ENCODE assay signal across 1 cellular context in the genomic region with DNA sequence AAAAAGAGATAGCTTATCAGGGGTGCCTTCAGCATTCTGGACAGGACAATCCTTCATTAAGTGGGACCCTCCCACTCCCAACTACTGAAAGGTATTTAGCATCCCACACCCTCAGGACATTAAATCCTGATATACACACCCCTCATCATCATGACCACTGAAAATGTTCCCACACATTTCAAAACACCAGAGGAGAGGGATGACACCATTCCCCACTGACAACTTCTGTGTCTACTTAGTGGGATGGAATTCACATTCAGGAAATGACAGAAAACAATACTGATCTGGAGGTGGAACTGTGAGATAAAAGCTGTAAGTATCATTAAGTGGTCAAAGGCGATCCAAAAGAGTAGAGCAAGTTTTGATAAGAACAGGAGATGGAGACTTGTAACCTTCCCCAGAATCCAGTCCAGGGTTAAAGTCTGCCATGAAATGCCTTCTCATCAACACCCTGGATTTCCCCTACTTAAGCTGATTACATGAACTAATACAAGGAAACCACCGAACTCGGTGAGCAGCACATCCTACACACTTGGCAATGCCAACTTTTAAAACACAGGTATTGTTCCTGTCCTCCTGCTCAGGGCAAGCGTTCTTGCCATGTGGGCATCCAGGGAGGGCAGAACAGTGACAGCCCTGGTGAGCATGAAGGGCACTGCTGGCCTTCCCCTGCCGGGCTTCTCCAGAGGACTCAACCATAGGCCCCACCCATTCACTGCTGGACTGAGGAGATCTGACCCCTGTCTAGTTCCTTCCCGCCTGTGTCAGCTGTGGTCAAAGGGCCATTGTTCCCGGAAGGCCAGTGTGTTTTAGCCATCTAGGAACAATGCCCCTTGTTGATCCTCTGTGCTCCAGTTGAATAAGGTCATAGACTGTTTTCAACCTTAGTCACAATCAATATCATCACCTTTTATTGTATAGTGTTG.
TF ChIP-seq lines count a peak whose summit lies in the region.

No MANE protein-coding gene starts in this region.

TF ChIP-seq in GM12878, 131 proteins besides CTCF, POLR2A, EP300 and RAD21 (continued from another document and continues in another):
- TF ChIP-seq, protein P1, sequence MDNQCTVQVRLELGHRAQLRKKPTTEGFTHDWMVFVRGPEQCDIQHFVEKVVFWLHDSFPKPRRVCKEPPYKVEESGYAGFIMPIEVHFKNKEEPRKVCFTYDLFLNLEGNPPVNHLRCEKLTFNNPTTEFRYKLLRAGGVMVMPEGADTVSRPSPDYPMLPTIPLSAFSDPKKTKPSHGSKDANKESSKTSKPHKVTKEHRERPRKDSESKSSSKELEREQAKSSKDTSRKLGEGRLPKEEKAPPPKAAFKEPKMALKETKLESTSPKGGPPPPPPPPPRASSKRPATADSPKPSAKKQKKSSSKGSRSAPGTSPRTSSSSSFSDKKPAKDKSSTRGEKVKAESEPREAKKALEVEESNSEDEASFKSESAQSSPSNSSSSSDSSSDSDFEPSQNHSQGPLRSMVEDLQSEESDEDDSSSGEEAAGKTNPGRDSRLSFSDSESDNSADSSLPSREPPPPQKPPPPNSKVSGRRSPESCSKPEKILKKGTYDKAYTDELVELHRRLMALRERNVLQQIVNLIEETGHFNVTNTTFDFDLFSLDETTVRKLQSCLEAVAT (IDR thresholded peaks at IDR 0.05), result no peak
- TF ChIP-seq TCF12 (IDR thresholded peaks at IDR 0.05; ENCODE audit: low read depth, low read length) (no peak), GATAD2B (conservative IDR thresholded peaks at IDR 0.05; ENCODE audit: low read depth) (peak; percentile 83), TAF1 (IDR thresholded peaks at IDR 0.05; ENCODE audit: borderline replicate concordance, low read depth, low read length) (no peak), KDM1A (IDR thresholded peaks at IDR 0.05; ENCODE audit: borderline replicate concordance) (no peak), SPI1 (IDR thresholded peaks at IDR 0.05; ENCODE audit: borderline replicate concordance, insufficient read depth, low read depth, low read length) (no peak), PML (IDR thresholded peaks at IDR 0.05; ENCODE audit: low read length) (no peak), ATF3 (IDR thresholded peaks at IDR 0.05; ENCODE audit: borderline replicate concordance, extremely low read depth, low read depth, low read length) (no peak), E4F1 (IDR thresholded peaks at IDR 0.05; ENCODE audit: borderline replicate concordance, partially characterized antibody) (no peak), RCOR1 (conservative IDR thresholded peaks at IDR 0.05; ENCODE audit: low read depth, low read length) (no peak), SREBF1 (IDR thresholded peaks at IDR 0.05; ENCODE audit: low read length) (no peak), RAD51 (IDR thresholded peaks at IDR 0.05) (no peak), MEF2B (IDR thresholded peaks at IDR 0.05; ENCODE audit: partially characterized antibody, poor library complexity, severe bottlenecking) (no peak), ATF7 (IDR thresholded peaks at IDR 0.05; ENCODE audit: low read depth) (peak; percentile 56), NFIC (IDR thresholded peaks at IDR 0.05; ENCODE audit: low read depth, low read length) (no peak), MYB (IDR thresholded peaks at IDR 0.05; ENCODE audit: borderline replicate concordance, low read depth, low read length) (no peak), MXI1 (IDR thresholded peaks at IDR 0.05; ENCODE audit: low read depth, low read length) (no peak), SP1 (IDR thresholded peaks at IDR 0.05; ENCODE audit: low read depth, low read length) (no peak), BACH1 (IDR thresholded peaks at IDR 0.05; ENCODE audit: borderline replicate concordance) (no peak), BCL3 (IDR thresholded peaks at IDR 0.05; ENCODE audit: borderline replicate concordance, insufficient read depth, low read depth, low read length, poor library complexity, severe bottlenecking) (no peak), IRF4 (IDR thresholded peaks at IDR 0.05; ENCODE audit: low read depth, low read length) (no peak), HSF1 (IDR thresholded peaks at IDR 0.05; ENCODE audit: low read depth, low read length) (no peak)
- TF ChIP-seq, protein P2, sequence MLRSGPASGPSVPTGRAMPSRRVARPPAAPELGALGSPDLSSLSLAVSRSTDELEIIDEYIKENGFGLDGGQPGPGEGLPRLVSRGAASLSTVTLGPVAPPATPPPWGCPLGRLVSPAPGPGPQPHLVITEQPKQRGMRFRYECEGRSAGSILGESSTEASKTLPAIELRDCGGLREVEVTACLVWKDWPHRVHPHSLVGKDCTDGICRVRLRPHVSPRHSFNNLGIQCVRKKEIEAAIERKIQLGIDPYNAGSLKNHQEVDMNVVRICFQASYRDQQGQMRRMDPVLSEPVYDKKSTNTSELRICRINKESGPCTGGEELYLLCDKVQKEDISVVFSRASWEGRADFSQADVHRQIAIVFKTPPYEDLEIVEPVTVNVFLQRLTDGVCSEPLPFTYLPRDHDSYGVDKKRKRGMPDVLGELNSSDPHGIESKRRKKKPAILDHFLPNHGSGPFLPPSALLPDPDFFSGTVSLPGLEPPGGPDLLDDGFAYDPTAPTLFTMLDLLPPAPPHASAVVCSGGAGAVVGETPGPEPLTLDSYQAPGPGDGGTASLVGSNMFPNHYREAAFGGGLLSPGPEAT (IDR thresholded peaks at IDR 0.05; ENCODE audit: low read depth), result peak; percentile 90
- TF ChIP-seq, protein P3, sequence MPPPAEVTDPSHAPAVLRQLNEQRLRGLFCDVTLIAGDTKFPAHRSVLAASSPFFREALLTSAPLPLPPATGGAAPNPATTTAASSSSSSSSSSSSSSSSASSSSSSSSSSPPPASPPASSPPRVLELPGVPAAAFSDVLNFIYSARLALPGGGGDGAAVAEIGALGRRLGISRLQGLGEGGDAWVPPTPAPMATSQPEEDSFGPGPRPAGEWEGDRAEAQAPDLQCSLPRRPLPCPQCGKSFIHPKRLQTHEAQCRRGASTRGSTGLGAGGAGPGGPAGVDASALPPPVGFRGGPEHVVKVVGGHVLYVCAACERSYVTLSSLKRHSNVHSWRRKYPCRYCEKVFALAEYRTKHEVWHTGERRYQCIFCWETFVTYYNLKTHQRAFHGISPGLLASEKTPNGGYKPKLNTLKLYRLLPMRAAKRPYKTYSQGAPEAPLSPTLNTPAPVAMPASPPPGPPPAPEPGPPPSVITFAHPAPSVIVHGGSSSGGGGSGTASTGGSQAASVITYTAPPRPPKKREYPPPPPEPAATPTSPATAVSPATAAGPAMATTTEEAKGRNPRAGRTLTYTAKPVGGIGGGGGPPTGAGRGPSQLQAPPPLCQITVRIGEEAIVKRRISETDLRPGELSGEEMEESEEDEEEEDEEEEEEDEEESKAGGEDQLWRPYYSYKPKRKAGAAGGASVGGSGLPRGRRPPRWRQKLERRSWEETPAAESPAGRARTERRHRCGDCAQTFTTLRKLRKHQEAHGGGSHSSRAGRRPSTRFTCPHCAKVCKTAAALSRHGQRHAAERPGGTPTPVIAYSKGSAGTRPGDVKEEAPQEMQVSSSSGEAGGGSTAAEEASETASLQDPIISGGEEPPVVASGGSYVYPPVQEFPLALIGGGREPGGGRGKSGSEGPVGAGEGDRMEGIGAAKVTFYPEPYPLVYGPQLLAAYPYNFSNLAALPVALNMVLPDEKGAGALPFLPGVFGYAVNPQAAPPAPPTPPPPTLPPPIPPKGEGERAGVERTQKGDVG (CRISPR knock-in tag; IDR thresholded peaks at IDR 0.05), result no peak
- TF ChIP-seq, protein P4, sequence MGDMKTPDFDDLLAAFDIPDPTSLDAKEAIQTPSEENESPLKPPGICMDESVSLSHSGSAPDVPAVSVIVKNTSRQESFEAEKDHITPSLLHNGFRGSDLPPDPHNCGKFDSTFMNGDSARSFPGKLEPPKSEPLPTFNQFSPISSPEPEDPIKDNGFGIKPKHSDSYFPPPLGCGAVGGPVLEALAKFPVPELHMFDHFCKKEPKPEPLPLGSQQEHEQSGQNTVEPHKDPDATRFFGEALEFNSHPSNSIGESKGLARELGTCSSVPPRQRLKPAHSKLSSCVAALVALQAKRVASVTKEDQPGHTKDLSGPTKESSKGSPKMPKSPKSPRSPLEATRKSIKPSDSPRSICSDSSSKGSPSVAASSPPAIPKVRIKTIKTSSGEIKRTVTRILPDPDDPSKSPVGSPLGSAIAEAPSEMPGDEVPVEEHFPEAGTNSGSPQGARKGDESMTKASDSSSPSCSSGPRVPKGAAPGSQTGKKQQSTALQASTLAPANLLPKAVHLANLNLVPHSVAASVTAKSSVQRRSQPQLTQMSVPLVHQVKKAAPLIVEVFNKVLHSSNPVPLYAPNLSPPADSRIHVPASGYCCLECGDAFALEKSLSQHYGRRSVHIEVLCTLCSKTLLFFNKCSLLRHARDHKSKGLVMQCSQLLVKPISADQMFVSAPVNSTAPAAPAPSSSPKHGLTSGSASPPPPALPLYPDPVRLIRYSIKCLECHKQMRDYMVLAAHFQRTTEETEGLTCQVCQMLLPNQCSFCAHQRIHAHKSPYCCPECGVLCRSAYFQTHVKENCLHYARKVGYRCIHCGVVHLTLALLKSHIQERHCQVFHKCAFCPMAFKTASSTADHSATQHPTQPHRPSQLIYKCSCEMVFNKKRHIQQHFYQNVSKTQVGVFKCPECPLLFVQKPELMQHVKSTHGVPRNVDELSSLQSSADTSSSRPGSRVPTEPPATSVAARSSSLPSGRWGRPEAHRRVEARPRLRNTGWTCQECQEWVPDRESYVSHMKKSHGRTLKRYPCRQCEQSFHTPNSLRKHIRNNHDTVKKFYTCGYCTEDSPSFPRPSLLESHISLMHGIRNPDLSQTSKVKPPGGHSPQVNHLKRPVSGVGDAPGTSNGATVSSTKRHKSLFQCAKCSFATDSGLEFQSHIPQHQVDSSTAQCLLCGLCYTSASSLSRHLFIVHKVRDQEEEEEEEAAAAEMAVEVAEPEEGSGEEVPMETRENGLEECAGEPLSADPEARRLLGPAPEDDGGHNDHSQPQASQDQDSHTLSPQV (IDR thresholded peaks at IDR 0.05), result no peak
- TF ChIP-seq, protein P5, sequence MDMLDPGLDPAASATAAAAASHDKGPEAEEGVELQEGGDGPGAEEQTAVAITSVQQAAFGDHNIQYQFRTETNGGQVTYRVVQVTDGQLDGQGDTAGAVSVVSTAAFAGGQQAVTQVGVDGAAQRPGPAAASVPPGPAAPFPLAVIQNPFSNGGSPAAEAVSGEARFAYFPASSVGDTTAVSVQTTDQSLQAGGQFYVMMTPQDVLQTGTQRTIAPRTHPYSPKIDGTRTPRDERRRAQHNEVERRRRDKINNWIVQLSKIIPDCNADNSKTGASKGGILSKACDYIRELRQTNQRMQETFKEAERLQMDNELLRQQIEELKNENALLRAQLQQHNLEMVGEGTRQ (IDR thresholded peaks at IDR 0.05; ENCODE audit: borderline replicate concordance, low read depth, low read length), result no peak
- TF ChIP-seq, protein P6, sequence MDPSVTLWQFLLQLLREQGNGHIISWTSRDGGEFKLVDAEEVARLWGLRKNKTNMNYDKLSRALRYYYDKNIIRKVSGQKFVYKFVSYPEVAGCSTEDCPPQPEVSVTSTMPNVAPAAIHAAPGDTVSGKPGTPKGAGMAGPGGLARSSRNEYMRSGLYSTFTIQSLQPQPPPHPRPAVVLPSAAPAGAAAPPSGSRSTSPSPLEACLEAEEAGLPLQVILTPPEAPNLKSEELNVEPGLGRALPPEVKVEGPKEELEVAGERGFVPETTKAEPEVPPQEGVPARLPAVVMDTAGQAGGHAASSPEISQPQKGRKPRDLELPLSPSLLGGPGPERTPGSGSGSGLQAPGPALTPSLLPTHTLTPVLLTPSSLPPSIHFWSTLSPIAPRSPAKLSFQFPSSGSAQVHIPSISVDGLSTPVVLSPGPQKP (IDR thresholded peaks at IDR 0.05; ENCODE audit: low read depth, low read length), result no peak
